ENCODE assay signal across 21 cellular contexts in the genomic region with DNA sequence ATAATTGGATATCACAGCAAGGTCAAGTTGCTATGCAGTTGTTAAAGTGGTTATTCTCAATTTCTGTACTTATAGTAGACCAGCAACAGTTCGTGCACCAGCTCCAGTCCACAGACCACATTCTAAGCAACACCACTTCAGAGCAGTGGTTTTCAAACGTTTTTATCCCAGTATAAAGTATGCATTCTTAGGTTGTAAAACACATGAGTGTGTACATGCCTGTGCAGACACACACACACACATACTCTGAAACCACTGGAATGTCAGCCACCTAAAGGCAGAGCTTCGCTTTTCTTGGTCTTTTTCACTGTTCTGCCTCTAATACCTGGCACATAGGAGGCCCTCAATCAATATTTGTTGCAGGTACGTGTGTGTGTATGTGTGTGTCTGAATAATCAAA. TPM values are rescaled to one million over a fixed set of nuclear protein-coding genes. Genes with fewer than 3 reads are reported as not detected.
DNase-seq lines count a peak whose midpoint lies in the region; ATAC-seq, FAIRE-seq and TF ChIP-seq lines count a peak whose summit lies in the region.
"Had no signal": no experiment of that assay in that cellular context is flagged by ENCODE, and none has a peak within 500 bp of the region (broad histone marks: within the 10 kb centered on the region; RNA-seq: fewer than 3 reads in every experiment).

No MANE protein-coding gene starts in this region.

- H3K9me3 ChIP-seq in AG04450 (ENCODE audit: control insufficient read depth, insufficient read depth, low read length) (no peaks in the 10 kb centered on the region), Loucy (ENCODE audit: insufficient read depth, low read depth, low read length) (no peaks in the 10 kb centered on the region), lower lobe of right lung (no peaks in the 10 kb centered on the region), gastrocnemius medialis (no peaks in the 10 kb centered on the region)
- H3K9me3 ChIP-seq: SJSA1 had no signal

- H3K27ac ChIP-seq in AG04450 (ENCODE audit: low read depth, low read length) (no peak overlapping the region), lower lobe of right lung (no peak overlapping the region), gastrocnemius medialis (no peak overlapping the region)
- H3K27ac ChIP-seq: SJSA1 had no signal

- H4K20me1 ChIP-seq in Loucy (ENCODE audit: insufficient read depth, low read length, poor library complexity, severe bottlenecking): no peaks in the 10 kb centered on the region

- H3K9ac ChIP-seq in Loucy (ENCODE audit: low read depth, low read length, poor library complexity, severe bottlenecking): no peak overlapping the region

- H3K4me3 ChIP-seq in AG04450 (ENCODE audit: low read depth, low read length) (no peak overlapping the region), Loucy (ENCODE audit: low read length, poor library complexity, severe bottlenecking) (no peak overlapping the region), bronchial epithelial cell (ENCODE audit: low read depth, low read length) (no peak overlapping the region), lower lobe of right lung (no peak overlapping the region), gastrocnemius medialis (no peak overlapping the region)
- H3K4me3 ChIP-seq: SJSA1 had no signal

- DNase-seq in AG04450 (ENCODE audit: low read depth, low spot score) (peak; percentile 20), bronchial epithelial cell (ENCODE audit: low read depth) (peak; percentile 46), lower lobe of right lung (no peak), gastrocnemius medialis (no peak), HEK293T (ENCODE audit: extremely low spot score) (no peak), retina (no peak), midbrain (lab: John Stamatoyannopoulos, UW) (no peak)
- DNase-seq: C1 segment of cervical spinal cord; CD8-positive, alpha-beta memory T cell; DMS79; H7; Kasumi-1; NCI-H1105; NCI-H1694 had no signal

- TF ChIP-seq POLR2A in gastrocnemius medialis (IDR thresholded peaks at IDR 0.05): no peak

- 0 out of 2 replicates have a peak overlapping the region, but pooled peaks have one; percentile 7 for H2AFZ ChIP-seq in Loucy (ENCODE audit: low read length)

- no peak overlapping the region for H3K4me2 ChIP-seq in Loucy (ENCODE audit: low read depth, low read length, poor library complexity, severe bottlenecking)

- no peak for FAIRE-seq in bronchial epithelial cell (lab: Jason Lieb, UNC)
- FAIRE-seq: D721Med had no signal

- CTCF ChIA-PET in AG04450 (lab: Charles Lee): no interaction called here
- CTCF ChIA-PET in HEK293T (lab: Yijun Ruan, JAX): no interaction called here

- ATAC-seq in lower lobe of right lung: peak; percentile 28 to 69
- ATAC-seq in gastrocnemius medialis: no peak
- ATAC-seq: Panc1 had no signal

- H3K27me3 ChIP-seq in AG04450 (ENCODE audit: control insufficient read depth, insufficient read depth, low read length): no peaks in the 10 kb centered on the region
- no peaks in the 10 kb centered on the region for H3K27me3 ChIP-seq in Loucy (ENCODE audit: insufficient read depth, low read length, poor library complexity, severe bottlenecking)
- no peaks in the 10 kb centered on the region for H3K27me3 ChIP-seq in bronchial epithelial cell (ENCODE audit: control insufficient read depth, insufficient read depth, low read length)
- H3K27me3 ChIP-seq in lower lobe of right lung (ENCODE audit: low read depth): no peaks in the 10 kb centered on the region
- H3K27me3 ChIP-seq in gastrocnemius medialis: no peaks in the 10 kb centered on the region
- H3K27me3 ChIP-seq: SJSA1 had no signal

- H3K9me2 ChIP-seq in Loucy (replicated peaks; ENCODE audit: low read depth, low read length): no peaks in the 10 kb centered on the region

- H3K36me3 ChIP-seq in Loucy (ENCODE audit: insufficient read depth, low read length) (no peaks in the 10 kb centered on the region), bronchial epithelial cell (ENCODE audit: control insufficient read depth, insufficient read depth, low read length) (no peaks in the 10 kb centered on the region), lower lobe of right lung (no peaks in the 10 kb centered on the region), gastrocnemius medialis (no peaks in the 10 kb centered on the region)
- H3K36me3 ChIP-seq: SJSA1 had no signal

- peaks cover 30% of the 10 kb centered on the region for H3K4me1 ChIP-seq in Loucy (ENCODE audit: insufficient read depth, low read length, poor library complexity, severe bottlenecking)
- peaks cover 4% of the 10 kb centered on the region for H3K4me1 ChIP-seq in lower lobe of right lung
- no peaks in the 10 kb centered on the region for H3K4me1 ChIP-seq in gastrocnemius medialis
- H3K4me1 ChIP-seq: SJSA1 had no signal

- H3K79me2 ChIP-seq in Loucy (ENCODE audit: insufficient read depth, low read length): no peaks in the 10 kb centered on the region

- TF ChIP-seq CTCF in AG04450 (IDR thresholded peaks at IDR 0.05; ENCODE audit: low read depth, low read length) (no peak), Loucy (conservative IDR thresholded peaks at IDR 0.05; ENCODE audit: low read length) (no peak), bronchial epithelial cell (IDR thresholded peaks at IDR 0.05; ENCODE audit: insufficient read depth, low read length, severe bottlenecking) (no peak), lower lobe of right lung (IDR thresholded peaks at IDR 0.05) (no peak), gastrocnemius medialis (IDR thresholded peaks at IDR 0.05 in 4 of 5, conservative IDR thresholded peaks at IDR 0.05 in 1 of 5) (no peak)

- no peaks in the 10 kb centered on the region for H3F3A ChIP-seq in Loucy (ENCODE audit: low read depth)

- in situ Hi-C loops in gastrocnemius medialis (cut with MboI; ENCODE audit: low sequenced_read_pairs in 4 of 4): no loop called here

- POLR2A ChIA-PET in AG04450 (lab: Yijun Ruan, JAX): no interaction called here
- POLR2A ChIA-PET in HEK293T (lab: Yijun Ruan, JAX): no interaction called here

- intact Hi-C loops in lower lobe of right lung (cut with DNase I) (no loop called here), gastrocnemius medialis (cut with DNase I; ENCODE audit: low total_unique reads) (no loop called here)

TF ChIP-seq in HEK293T, 16 proteins besides CTCF, POLR2A, EP300 and RAD21:
- TF ChIP-seq, protein P1, sequence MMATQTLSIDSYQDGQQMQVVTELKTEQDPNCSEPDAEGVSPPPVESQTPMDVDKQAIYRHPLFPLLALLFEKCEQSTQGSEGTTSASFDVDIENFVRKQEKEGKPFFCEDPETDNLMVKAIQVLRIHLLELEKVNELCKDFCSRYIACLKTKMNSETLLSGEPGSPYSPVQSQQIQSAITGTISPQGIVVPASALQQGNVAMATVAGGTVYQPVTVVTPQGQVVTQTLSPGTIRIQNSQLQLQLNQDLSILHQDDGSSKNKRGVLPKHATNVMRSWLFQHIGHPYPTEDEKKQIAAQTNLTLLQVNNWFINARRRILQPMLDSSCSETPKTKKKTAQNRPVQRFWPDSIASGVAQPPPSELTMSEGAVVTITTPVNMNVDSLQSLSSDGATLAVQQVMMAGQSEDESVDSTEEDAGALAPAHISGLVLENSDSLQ (IDR thresholded peaks at IDR 0.05): no peak
- TF ChIP-seq SP1 (IDR thresholded peaks at IDR 0.05) (no peak), SUZ12 (IDR thresholded peaks at IDR 0.05) (no peak)

RNA-seq across cellular contexts. Expression of a gene that starts 22.2 kb away (rescaled TPM):
- polyA plus RNA-seq in AG04450 (2011; rRNA removed): not detected in 2 replicates
- not detected in 2 replicates for polyA minus RNA-seq in AG04450 (2011; rRNA and poly(A)+ RNA removed)
- not detected in 2 replicates for total RNA-seq in bronchial epithelial cell
- not detected for total RNA-seq in lower lobe of right lung
- not detected for total RNA-seq in gastrocnemius medialis
- total RNA-seq: A172; CD8-positive, alpha-beta memory T cell; H7; NCI-H460; SJSA1 had no signal
- polyA plus RNA-seq: CD8-positive, alpha-beta memory T cell; IgD-negative memory B cell had no signal

Comparison
In these comparisons a context has a peak if more than half of its experiments do, and no peak if none do; other contexts are left out.
1. DNase-seq: peak in AG04450 (single experiment) and bronchial epithelial cell (single experiment); none in lower lobe of right lung (single experiment), gastrocnemius medialis (0 of 2), HEK293T (single experiment), retina (single experiment) and midbrain (single experiment).
2. ATAC-seq: peak in lower lobe of right lung (2 of 2); none in gastrocnemius medialis (0 of 2).